ENCODE assay signal across 24 cellular contexts in genomic region chr9:16316406-16316805, GRCh38.
DNase-seq lines count a peak whose midpoint lies in the region; ATAC-seq, FAIRE-seq and TF ChIP-seq lines count a peak whose summit lies in the region.
"Had no signal": no experiment of that assay in that cellular context is flagged by ENCODE, and none has a peak within 500 bp of the region (broad histone marks: within the 10 kb centered on the region; RNA-seq: fewer than 3 reads in every experiment).

No MANE protein-coding gene starts in this region.

- no peak for ATAC-seq in left cardiac atrium
- ATAC-seq: HCT116 had no signal

- H3K27ac Mint-ChIP-seq in activated CD4-positive, alpha-beta memory T cell treated with anti-CD3 and anti-CD28 coated beads, Interleukin-2, amount 10 ng/mL, durations not matched to agents 7 days and 5 days, result no peak overlapping the region
- H3K27ac Mint-ChIP-seq: B cell; CD4-positive, alpha-beta T cell had no signal

- POLR2A ChIA-PET in activated CD4-positive, alpha-beta memory T cell treated with anti-CD3 and anti-CD28 coated beads, Interleukin-2, amount 10 ng/mL, durations not matched to agents 7 days and 5 days (lab: Charles Lee), result no interaction called here

- peaks cover 0 to under 1% of the 10 kb centered on the region in 2 donors for H3K4me1 ChIP-seq in right atrium auricular region
- peaks cover 2 to 13% of the 10 kb centered on the region in 2 donors for H3K4me1 ChIP-seq in neuronal stem cell (ENCODE audit: control insufficient read depth in 2 of 2, insufficient read depth in 1 of 2, low read depth in 1 of 2, low read length in 2 of 2)
- peaks cover 11% of the 10 kb centered on the region for H3K4me1 ChIP-seq in vagina
- H3K4me1 ChIP-seq: Caco-2 had no signal

- no peak for FAIRE-seq in RCC 7860 (lab: Jason Lieb, UNC)

- H2BK12ac ChIP-seq in neuronal stem cell (ENCODE audit: low read length), result no peak overlapping the region

- peak; percentile 48 for DNase-seq in right atrium auricular region (ENCODE audit: low spot score)
- no peak for DNase-seq in left cardiac atrium
- DNase-seq in coronary artery (ENCODE audit: low spot score), result peak; percentile 68
- no peak for DNase-seq in neuronal stem cell (ENCODE audit: low spot score)
- DNase-seq in RCC 7860 (ENCODE audit: low spot score), result no peak
- DNase-seq in vagina (ENCODE audit: extremely low spot score in 2 of 2), result no peak
- DNase-seq in NCI-H1694 treated with DMSO at 0.1 percent for 48 hours (lab: John Stamatoyannopoulos, UW), result no peak
- no peak for DNase-seq in activated CD4-positive, alpha-beta memory T cell treated with anti-CD3 and anti-CD28 coated beads, Interleukin-2, amount 10 ng/mL, durations not matched to agents 7 days and 5 days
- DNase-seq: Caco-2; CD4-positive, alpha-beta T cell; DMS153; GDM1; GM23248; MM.1S; NCI-H1105 treated with DMSO at 0.1 percent for 48 hours; NCI-H1694; NCI-H2227 treated with DMSO at 0.1 percent for 48 hours; NCI-H526; OCI-M1; RPMI8226; SHP77 treated with DMSO at 0.1 percent for 48 hours; SK-N-SH had no signal

- H3K9me3 ChIP-seq in right atrium auricular region (no peaks in the 10 kb centered on the region), neuronal stem cell (replicated peaks in 1 of 2; ENCODE audit: control insufficient read depth in 2 of 2, insufficient read depth in 1 of 2, low read depth in 1 of 2, low read length in 2 of 2) (no peaks in the 10 kb centered on the region), vagina (no peaks in the 10 kb centered on the region)
- H3K9me3 ChIP-seq: Caco-2, SK-N-SH had no signal

- no peaks in the 10 kb centered on the region for H3K4me1 Mint-ChIP-seq in activated CD4-positive, alpha-beta memory T cell treated with anti-CD3 and anti-CD28 coated beads, Interleukin-2, amount 10 ng/mL, durations not matched to agents 7 days and 5 days
- H3K4me1 Mint-ChIP-seq: B cell had no signal

- intact Hi-C loops in left cardiac atrium (cut with DNase I) (no loop called here), vagina (cut with DNase I) (no loop called here)

- H3K18ac ChIP-seq in neuronal stem cell (ENCODE audit: low read length), result peak overlapping the region; percentile 2

- no peak overlapping the region for H3K14ac ChIP-seq in neuronal stem cell (ENCODE audit: low read length)

- TF ChIP-seq POLR2A in vagina (IDR thresholded peaks at IDR 0.05), result no peak

- no peak overlapping the region for H3K23ac ChIP-seq in neuronal stem cell (ENCODE audit: low read depth, low read length, poor library complexity)

- H2AK5ac ChIP-seq in neuronal stem cell (ENCODE audit: low read depth, low read length), result peak overlapping the region; percentile 30

- no peak overlapping the region for H2BK120ac ChIP-seq in neuronal stem cell (ENCODE audit: low read depth, low read length)

- H3K27ac ChIP-seq in right atrium auricular region (no peak overlapping the region), coronary artery (no peak overlapping the region), neuronal stem cell (replicated peaks; ENCODE audit: low read length) (no peak overlapping the region), vagina (no peak overlapping the region)
- H3K27ac ChIP-seq: GM23248 had no signal

- H3K9ac ChIP-seq in neuronal stem cell (ENCODE audit: low read depth, low read length, poor library complexity), result no peak overlapping the region
- H3K9ac ChIP-seq: GM23248, SK-N-SH had no signal

- no peaks in the 10 kb centered on the region for H3K79me1 ChIP-seq in neuronal stem cell (ENCODE audit: low read depth, low read length)

- H3K4me3 ChIP-seq in right atrium auricular region (no peak overlapping the region), coronary artery (no peak overlapping the region), neuronal stem cell (ENCODE audit: low read length in 2 of 2) (no peak overlapping the region), vagina (no peak overlapping the region)
- H3K4me3 ChIP-seq: GM23248 had no signal

- no peak overlapping the region for H3K4me2 ChIP-seq in neuronal stem cell (ENCODE audit: insufficient read depth, low read length, poor library complexity, severe bottlenecking)
- H3K4me2 ChIP-seq: SK-N-SH had no signal

- no peaks in the 10 kb centered on the region for H3K36me3 Mint-ChIP-seq in activated CD4-positive, alpha-beta memory T cell treated with anti-CD3 and anti-CD28 coated beads, Interleukin-2, amount 10 ng/mL, durations not matched to agents 7 days and 5 days (ENCODE audit: low read depth)

- H4K8ac ChIP-seq in neuronal stem cell (ENCODE audit: low read depth, low read length), result no peak overlapping the region

- CTCF ChIA-PET in activated CD4-positive, alpha-beta memory T cell treated with anti-CD3 and anti-CD28 coated beads, Interleukin-2, amount 10 ng/mL, durations not matched to agents 7 days and 5 days (lab: Charles Lee), result no interaction called here

- H4K91ac ChIP-seq in neuronal stem cell (ENCODE audit: low read depth, low read length, poor library complexity), result no peak overlapping the region

- H3K4me3 Mint-ChIP-seq in activated CD4-positive, alpha-beta memory T cell treated with anti-CD3 and anti-CD28 coated beads, Interleukin-2, amount 10 ng/mL, durations not matched to agents 7 days and 5 days, result no peak overlapping the region
- H3K4me3 Mint-ChIP-seq: B cell; CD4-positive, alpha-beta T cell had no signal

- no peak overlapping the region for H2BK5ac ChIP-seq in neuronal stem cell (ENCODE audit: low read length)

- H3K4ac ChIP-seq in neuronal stem cell (ENCODE audit: low read length), result no peak overlapping the region

- no peaks in the 10 kb centered on the region for H3K27me3 Mint-ChIP-seq in activated CD4-positive, alpha-beta memory T cell treated with anti-CD3 and anti-CD28 coated beads, Interleukin-2, amount 10 ng/mL, durations not matched to agents 7 days and 5 days
- H3K27me3 Mint-ChIP-seq: B cell; CD4-positive, alpha-beta T cell had no signal

- no peaks in the 10 kb centered on the region for H3K36me3 ChIP-seq in right atrium auricular region
- H3K36me3 ChIP-seq in neuronal stem cell (replicated peaks in 1 of 2; ENCODE audit: control insufficient read depth in 2 of 2, insufficient read depth in 2 of 2, low read length in 2 of 2), result no peaks in the 10 kb centered on the region
- H3K36me3 ChIP-seq in vagina, result no peaks in the 10 kb centered on the region

- no CpG with 5 or more reads among the region's 7 CpGs for WGBS in neuronal stem cell (ENCODE audit: extremely low coverage in 2 of 2, insufficient read length in 2 of 2, insufficient replicate concordance in 1 of 2), 2 donors

- H3K27me3 ChIP-seq in right atrium auricular region (no peaks in the 10 kb centered on the region), neuronal stem cell (ENCODE audit: control insufficient read depth in 3 of 3, insufficient read depth in 3 of 3, low read depth in 1 of 3, low read length in 3 of 3) (peaks cover 0 to 6% (median 0%) of the 10 kb centered on the region in 3 experiments), vagina (no peaks in the 10 kb centered on the region)

- H2BK15ac ChIP-seq in neuronal stem cell (ENCODE audit: low read length), result no peak overlapping the region

- H2AFZ ChIP-seq in neuronal stem cell (ENCODE audit: low read length), result no peak overlapping the region
- H2AFZ ChIP-seq: GM23248 had no signal

- peaks cover 5% of the 10 kb centered on the region for H3K9me3 Mint-ChIP-seq in activated CD4-positive, alpha-beta memory T cell treated with anti-CD3 and anti-CD28 coated beads, Interleukin-2, amount 10 ng/mL, durations not matched to agents 7 days and 5 days
- H3K9me3 Mint-ChIP-seq: CD4-positive, alpha-beta T cell had no signal

- TF ChIP-seq CTCF in right atrium auricular region (IDR thresholded peaks at IDR 0.05), result no peak
- TF ChIP-seq CTCF in coronary artery (IDR thresholded peaks at IDR 0.05), result no peak
- TF ChIP-seq CTCF in vagina (IDR thresholded peaks at IDR 0.05), result no peak

Comparison
In these comparisons a context has a peak if more than half of its experiments do, and no peak if none do; other contexts are left out.
1. DNase-seq: peak in right atrium auricular region (single experiment) and coronary artery (single experiment); none in left cardiac atrium (single experiment), neuronal stem cell (single experiment), RCC 7860 (single experiment), vagina (0 of 2), NCI-H1694 treated with DMSO at 0.1 percent for 48 hours (single experiment) and activated CD4-positive, alpha-beta memory T cell treated with anti-CD3 and anti-CD28 coated beads, Interleukin-2, amount 10 ng/mL, durations not matched to agents 7 days and 5 days (single experiment).